In genomic region chr11:706439-706956, GRCh38 we compare ENCODE assay signal across 9 cellular contexts. TPM values are rescaled to one million over a fixed set of nuclear protein-coding genes. Genes with fewer than 3 reads are reported as not detected.
A peak's percentile ranks its signal among the peaks of the same experiment; 100 is the strongest.
DNase-seq lines count a peak whose midpoint lies in the region; ATAC-seq, FAIRE-seq and TF ChIP-seq lines count a peak whose summit lies in the region.
"Had no signal": no experiment of that assay in that cellular context is flagged by ENCODE, and none has a peak within 500 bp of the region (broad histone marks: within the 10 kb centered on the region; RNA-seq: fewer than 3 reads in every experiment).

No MANE protein-coding gene starts in this region.

- no peak for TF ChIP-seq RAD21 in K562 (CRISPR knock-in tag; conservative IDR thresholded peaks at IDR 0.05 in 1 of 2, IDR thresholded peaks at IDR 0.05 in 1 of 2)

- H3K36me3 ChIP-seq in HAP-1 (replicated peaks) (peaks cover 4% of the 10 kb centered on the region; the same call in 1 of the 2 replicates), K562 (ENCODE audit: control insufficient read depth, insufficient read depth, low read length) (peaks cover 9% of the 10 kb centered on the region; the same call in 1 of the 3 replicates), subcutaneous abdominal adipose tissue (ENCODE audit: control insufficient read depth in 5 of 5, insufficient read depth in 5 of 5, low read length in 5 of 5) (peaks cover 0 to 17% (median 15%) of the 10 kb centered on the region in 5 donors)

- no peaks in the 10 kb centered on the region for H3K9me1 ChIP-seq in K562 (ENCODE audit: control insufficient read depth, insufficient read depth, low read length)

- no peak for TF ChIP-seq EP300 in K562 (IDR thresholded peaks at IDR 0.05; ENCODE audit: low read length)

- H3K27me3 ChIP-seq in HAP-1 (ENCODE audit: low read depth) (no peaks in the 10 kb centered on the region), K562 (ENCODE audit: control insufficient read depth in 2 of 2, insufficient read depth in 2 of 2, low read length in 2 of 2) (no peaks in the 10 kb centered on the region), layer of hippocampus (ENCODE audit: control insufficient read depth, insufficient read depth, low read length) (no peaks in the 10 kb centered on the region), subcutaneous abdominal adipose tissue (ENCODE audit: control insufficient read depth in 5 of 5, insufficient read depth in 4 of 5, low read length in 5 of 5) (peaks cover 23 to 43% (median 40%) of the 10 kb centered on the region in 5 donors)

- H3K79me2 ChIP-seq in K562 (ENCODE audit: control insufficient read depth, insufficient read depth, low read length): no peaks in the 10 kb centered on the region

- H3K9me3 ChIP-seq in HAP-1: no peaks in the 10 kb centered on the region
- H3K9me3 ChIP-seq in K562 (replicated peaks; ENCODE audit: control insufficient read depth, insufficient read depth, low read depth, low read length): no peaks in the 10 kb centered on the region
- no peaks in the 10 kb centered on the region for H3K9me3 ChIP-seq in subcutaneous abdominal adipose tissue (ENCODE audit: control insufficient read depth in 5 of 5, low read length in 5 of 5)

- DNase-seq in HAP-1 (ENCODE audit: low spot score in 2 of 2) (no peak), K562 (ENCODE audit: extremely low read depth in 1 of 4, low spot score in 3 of 4) (peak in 2 of 4 experiments; percentile 52 to 53), Ammon's horn (ENCODE audit: low spot score) (no peak), NCI-H1105 treated with DMSO at 0.1 percent for 48 hours (lab: John Stamatoyannopoulos, UW) (no peak)
- DNase-seq: NCI-H774 had no signal

- H3K9ac ChIP-seq in K562 (ENCODE audit: insufficient read depth in 1 of 2, low read depth in 2 of 2, low read length in 2 of 2) (peak overlapping the region; percentile 30 to 87; a peak in 3 of 4 replicates), subcutaneous abdominal adipose tissue (ENCODE audit: low read length in 5 of 5) (peak overlapping the region in 3 of 5 donors; percentile 39 to 62 (median 58))

- H3K27ac ChIP-seq in K562 (ENCODE audit: extremely low read depth, low read depth, low read length) (no peak overlapping the region), layer of hippocampus (ENCODE audit: low read depth, low read length) (peak overlapping the region; percentile 38), subcutaneous abdominal adipose tissue (ENCODE audit: low read depth, low read length) (peak overlapping the region; percentile 41)

- POLR2A ChIA-PET in K562 (lab: Yijun Ruan, JAX): interaction anchor here (0.6 kb wide), 1 partner anchor 40 kb away, joined by 4 read pairs; no protein-coding TSS in a partner anchor

- no peaks in the 10 kb centered on the region for H4K20me1 ChIP-seq in K562 (replicated peaks; ENCODE audit: control insufficient read depth, insufficient read depth, low read length)

- peak overlapping the region; percentile 13; the same call in 1 of the 2 replicates for H3K4me3 ChIP-seq in HAP-1
- peak overlapping the region; percentile 39 for H3K4me3 ChIP-seq in K562
- peak overlapping the region in 4 of 5 donors; percentile 53 to 67 (median 62) for H3K4me3 ChIP-seq in subcutaneous abdominal adipose tissue (ENCODE audit: low read depth in 1 of 5, low read length in 5 of 5)

- FAIRE-seq in K562 (lab: Jason Lieb, UNC): no peak

- peak overlapping the region; percentile 77 for H2AFZ ChIP-seq in K562 (ENCODE audit: low read depth, low read length)

- WGBS in K562 (ENCODE audit: insufficient coverage, low coverage, missing lambda C conversion rate): 18% methylated on average over 18 of the region's 22 CpGs

- no TSS peak for BruUV-seq in K562 (replicated peaks; lab: Mats Ljungman, UMichigan)

- H3K4me2 ChIP-seq in K562 (ENCODE audit: insufficient read depth, low read length): peak overlapping the region; percentile 58

- TF ChIP-seq CTCF in K562 (IDR thresholded peaks at IDR 0.05 in 2 of 3, conservative IDR thresholded peaks at IDR 0.05 in 1 of 3; ENCODE audit: insufficient read depth in 2 of 3, low read depth in 1 of 3, low read length in 3 of 3): no peak

- intact Hi-C loops in K562 (cut with micrococcal nuclease): no loop called here

- in situ Hi-C loops in HAP-1 (cut with MboI; ENCODE audit: low sequenced_read_pairs) (no loop called here), K562 (cut with MboI) (no loop called here)

- H3K4me1 ChIP-seq in HAP-1 (no peaks in the 10 kb centered on the region), K562 (replicated peaks in 1 of 2; ENCODE audit: control insufficient read depth in 2 of 2, insufficient read depth in 2 of 2, low read length in 2 of 2) (peaks cover 6 to 84% of the 10 kb centered on the region in 2 experiments), subcutaneous abdominal adipose tissue (ENCODE audit: control insufficient read depth in 5 of 5, insufficient read depth in 5 of 5, low read length in 5 of 5) (peaks cover 0 to 50% (median 39%) of the 10 kb centered on the region in 5 donors)

- no peak for TF ChIP-seq POLR2A in K562 (conservative IDR thresholded peaks at IDR 0.05)

- CTCF ChIA-PET in K562 (lab: Yijun Ruan, JAX; ENCODE audit: low intra/inter-chr PET ratio): no interaction called here

- ATAC-seq in K562 (peak; percentile 14; the same call in 2 of the 3 replicates), HG03432 (IDR thresholded peaks at IDR 0.05; ENCODE audit: unreplicated experiment) (no peak), HG03565 (IDR thresholded peaks at IDR 0.05; ENCODE audit: unreplicated experiment) (no peak)

RNA-seq across cellular contexts. Expression of gene EPS8L2, which starts 0.5 kb away (rescaled TPM):
- 22.1 and 75.1 TPM in 2 replicates for total RNA-seq in K562 (2011; cell fraction: chromatin; rRNA removed; ENCODE audit: low replicate concordance)
- total RNA-seq in K562 (2011; cell fraction: nucleolus; rRNA removed): 35.8 and 51.2 TPM in 2 replicates
- 21.0 and 26.5 TPM in 2 replicates for total RNA-seq in K562 (2011; cell fraction: nucleoplasm; rRNA removed)
- 13.1 and 17.0 TPM in 2 replicates for total RNA-seq in K562 (2014; rRNA removed)
- total RNA-seq in K562 (2014; rRNA removed; fragmentation: Illumina TruSeq; extraction: Trizol): 2.5 and 3.7 TPM in 2 replicates
- 3.1 and 3.8 TPM in 2 replicates for total RNA-seq in K562 (2015; rRNA removed; fragmentation: Illumina TruSeq; extraction: Trizol)
- total RNA-seq in K562 (2021): 8.6 and 10.4 TPM in 2 replicates
- polyA plus RNA-seq in K562 (2011; rRNA removed): 12.2 and 19.8 TPM in 2 replicates
- 11.7 and 16.0 TPM in 2 replicates for polyA plus RNA-seq in K562 (2011; cell fraction: cytosol; rRNA removed)
- 98.5 and 118 TPM in 2 replicates for polyA plus RNA-seq in K562 (2011; cell fraction: nucleus; rRNA removed)
- 9.6 and 10.7 TPM in 2 replicates for polyA plus RNA-seq in K562 (2012)
- 3.3 and 5.9 TPM in 2 replicates for polyA plus RNA-seq in K562 (2014; fragmentation: Illumina TruSeq; extraction: Trizol)
- 1 to 10 TPM in 1 of 2 experiments, under 1 TPM in 1; 0.75 to 1.2 TPM for polyA plus RNA-seq in K562 (2014; fragmentation: Nextera tagmentation; extraction: Ambion mirVana)
- polyA plus RNA-seq in K562 (2014; rRNA removed): 10.4 and 16.3 TPM in 2 replicates
- polyA minus RNA-seq in K562 (2011; rRNA and poly(A)+ RNA removed): 3.1 and 5.6 TPM in 2 replicates
- 10.0 and 10.5 TPM in 2 replicates for polyA minus RNA-seq in K562 (2011; cell fraction: cytosol; rRNA and poly(A)+ RNA removed)
- 7.7 and 12.1 TPM in 2 replicates for polyA minus RNA-seq in K562 (2011; cell fraction: nucleus; rRNA and poly(A)+ RNA removed)

RNA-seq across cellular contexts. Expression of gene TMEM80, which starts 10.9 kb away (rescaled TPM):
- total RNA-seq in K562 (2011; cell fraction: chromatin; rRNA removed; ENCODE audit: low replicate concordance): 42.2 and 91.7 TPM in 2 replicates
- 45.0 and 58.9 TPM in 2 replicates for total RNA-seq in K562 (2011; cell fraction: nucleolus; rRNA removed)
- 50.4 and 62.3 TPM in 2 replicates for total RNA-seq in K562 (2011; cell fraction: nucleoplasm; rRNA removed)
- total RNA-seq in K562 (2014; rRNA removed) (16.9 and 18.4 TPM in 2 replicates), K562 (2014; rRNA removed; fragmentation: Illumina TruSeq; extraction: Trizol) (9.4 and 11.0 TPM in 2 replicates), K562 (2015; rRNA removed; fragmentation: Illumina TruSeq; extraction: Trizol) (7.8 and 8.8 TPM in 2 replicates), K562 (2021) (14.2 and 14.6 TPM in 2 replicates)
- polyA plus RNA-seq in K562 (2011; rRNA removed) (26.3 and 30.1 TPM in 2 replicates), K562 (2014; fragmentation: Illumina TruSeq; extraction: Trizol) (12.4 and 14.1 TPM in 2 replicates), K562 (2014; fragmentation: Nextera tagmentation; extraction: Ambion mirVana) (1 to 10 TPM; 5.1 to 6.3 TPM), K562 (2014; rRNA removed) (25.1 and 38.3 TPM in 2 replicates)
- polyA plus RNA-seq in K562 (2011; cell fraction: cytosol; rRNA removed): 30.7 and 33.7 TPM in 2 replicates
- 51.3 and 73.6 TPM in 2 replicates for polyA plus RNA-seq in K562 (2011; cell fraction: nucleus; rRNA removed)
- polyA plus RNA-seq in K562 (2012): 22.7 and 27.4 TPM in 2 replicates
- 5.0 and 6.4 TPM in 2 replicates for polyA minus RNA-seq in K562 (2011; rRNA and poly(A)+ RNA removed)
- 4.3 and 4.9 TPM in 2 replicates for polyA minus RNA-seq in K562 (2011; cell fraction: cytosol; rRNA and poly(A)+ RNA removed)
- 9.6 and 11.2 TPM in 2 replicates for polyA minus RNA-seq in K562 (2011; cell fraction: nucleus; rRNA and poly(A)+ RNA removed)

RNA-seq across cellular contexts. Expression of gene DEAF1, which starts 11.5 kb away (rescaled TPM):
- 68.2 and 200 TPM in 2 replicates for total RNA-seq in K562 (2011; cell fraction: chromatin; rRNA removed; ENCODE audit: low replicate concordance)
- 95.7 and 111 TPM in 2 replicates for total RNA-seq in K562 (2011; cell fraction: nucleolus; rRNA removed)
- total RNA-seq in K562 (2011; cell fraction: nucleoplasm; rRNA removed): 50.3 and 71.3 TPM in 2 replicates
- 46.9 and 58.7 TPM in 2 replicates for total RNA-seq in K562 (2014; rRNA removed)
- 13.3 and 20.4 TPM in 2 replicates for total RNA-seq in K562 (2014; rRNA removed; fragmentation: Illumina TruSeq; extraction: Trizol)
- 26.8 and 27.3 TPM in 2 replicates for total RNA-seq in K562 (2015; rRNA removed; fragmentation: Illumina TruSeq; extraction: Trizol)
- total RNA-seq in K562 (2021): 64.2 and 69.1 TPM in 2 replicates
- polyA plus RNA-seq in K562 (2011; rRNA removed): 27.5 and 39.1 TPM in 2 replicates
- polyA plus RNA-seq in K562 (2011; cell fraction: cytosol; rRNA removed): 45.8 and 77.2 TPM in 2 replicates
- polyA plus RNA-seq in K562 (2011; cell fraction: nucleus; rRNA removed): 28.4 and 56.6 TPM in 2 replicates
- 33.6 and 47.2 TPM in 2 replicates for polyA plus RNA-seq in K562 (2012)
- 26.3 and 33.7 TPM in 2 replicates for polyA plus RNA-seq in K562 (2014; fragmentation: Illumina TruSeq; extraction: Trizol)
- 1 to 10 TPM; 2.0 to 3.6 TPM for polyA plus RNA-seq in K562 (2014; fragmentation: Nextera tagmentation; extraction: Ambion mirVana)
- polyA plus RNA-seq in K562 (2014; rRNA removed): 52.7 and 62.6 TPM in 2 replicates
- 16.7 and 25.1 TPM in 2 replicates for polyA minus RNA-seq in K562 (2011; rRNA and poly(A)+ RNA removed)
- 39.4 and 45.8 TPM in 2 replicates for polyA minus RNA-seq in K562 (2011; cell fraction: cytosol; rRNA and poly(A)+ RNA removed)
- 22.2 and 28.8 TPM in 2 replicates for polyA minus RNA-seq in K562 (2011; cell fraction: nucleus; rRNA and poly(A)+ RNA removed)

RNA-seq across cellular contexts. Expression of gene TALDO1, which starts 40.8 kb away (rescaled TPM):
- 172 and 310 TPM in 2 replicates for total RNA-seq in K562 (2011; cell fraction: chromatin; rRNA removed; ENCODE audit: low replicate concordance)
- 171 and 194 TPM in 2 replicates for total RNA-seq in K562 (2011; cell fraction: nucleolus; rRNA removed)
- 200 and 202 TPM in 2 replicates for total RNA-seq in K562 (2011; cell fraction: nucleoplasm; rRNA removed)
- total RNA-seq in K562 (2014; rRNA removed): 507 and 536 TPM in 2 replicates
- total RNA-seq in K562 (2014; rRNA removed; fragmentation: Illumina TruSeq; extraction: Trizol): 228 and 260 TPM in 2 replicates
- total RNA-seq in K562 (2015; rRNA removed; fragmentation: Illumina TruSeq; extraction: Trizol): 413 and 441 TPM in 2 replicates
- total RNA-seq in K562 (2021): 541 and 595 TPM in 2 replicates
- polyA plus RNA-seq in K562 (2011; rRNA removed): 416 and 427 TPM in 2 replicates
- 459 and 498 TPM in 2 replicates for polyA plus RNA-seq in K562 (2011; cell fraction: cytosol; rRNA removed)
- polyA plus RNA-seq in K562 (2011; cell fraction: nucleus; rRNA removed): 247 and 274 TPM in 2 replicates
- polyA plus RNA-seq in K562 (2012): 413 and 492 TPM in 2 replicates
- polyA plus RNA-seq in K562 (2014; fragmentation: Illumina TruSeq; extraction: Trizol): 400 and 436 TPM in 2 replicates
- 100 to 1,000 TPM; 328 to 492 TPM for polyA plus RNA-seq in K562 (2014; fragmentation: Nextera tagmentation; extraction: Ambion mirVana)
- polyA plus RNA-seq in K562 (2014; rRNA removed): 520 and 521 TPM in 2 replicates
- 150 and 162 TPM in 2 replicates for polyA minus RNA-seq in K562 (2011; rRNA and poly(A)+ RNA removed)
- 252 and 295 TPM in 2 replicates for polyA minus RNA-seq in K562 (2011; cell fraction: cytosol; rRNA and poly(A)+ RNA removed)
- polyA minus RNA-seq in K562 (2011; cell fraction: nucleus; rRNA and poly(A)+ RNA removed): 42.5 and 74.1 TPM in 2 replicates
